9 cellular contexts compared by ENCODE assay signal in the genomic region with DNA sequence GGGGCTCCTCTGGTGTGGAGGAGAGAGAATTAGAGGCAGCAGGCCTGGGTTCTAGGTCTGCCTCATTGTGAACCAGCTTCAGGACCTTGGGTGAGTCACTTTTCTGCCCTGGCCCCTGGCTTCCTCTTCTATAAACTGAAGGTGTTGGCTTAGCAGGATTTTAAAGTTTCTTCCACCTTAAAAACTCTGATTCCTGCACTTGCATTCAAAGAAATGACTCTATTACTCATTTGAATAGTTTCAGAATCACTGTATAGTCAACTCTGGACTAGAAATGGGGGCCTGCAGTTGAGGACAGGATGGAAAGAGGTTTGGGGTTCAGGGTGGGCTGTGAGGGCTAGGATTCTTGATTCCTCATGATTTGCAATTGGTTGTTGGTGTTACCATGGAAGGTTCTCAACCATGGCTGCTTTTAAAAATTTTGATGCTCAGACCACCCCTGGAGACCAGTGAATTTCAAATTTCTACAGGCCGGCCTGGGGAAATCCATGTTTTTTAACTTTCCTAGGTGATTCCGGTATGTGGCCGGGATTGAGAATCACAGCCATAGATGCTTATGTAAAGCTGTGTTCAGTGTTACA. TPM values are rescaled to one million over a fixed set of nuclear protein-coding genes. Genes with fewer than 3 reads are reported as not detected.
A peak's percentile ranks its signal among the peaks of the same experiment; 100 is the strongest.
DNase-seq lines count a peak whose midpoint lies in the region; ATAC-seq and TF ChIP-seq lines count a peak whose summit lies in the region.
"Had no signal": no experiment of that assay in that cellular context is flagged by ENCODE, and none has a peak within 500 bp of the region (broad histone marks: within the 10 kb centered on the region; RNA-seq: fewer than 3 reads in every experiment).

No MANE protein-coding gene starts in this region.

- H3K4me3 Mint-ChIP-seq in T-cell: peak overlapping the region; percentile 43 to 76 (median 74)
- no peak overlapping the region for H3K4me3 Mint-ChIP-seq in mesothelial cell of epicardium

- no peak for TF ChIP-seq RAD21 in HCT116 (IDR thresholded peaks at IDR 0.05; ENCODE audit: low read depth)

- H3K27ac ChIP-seq in HCT116 (ENCODE audit: low read depth, low read length): no peak overlapping the region

- H3K9me3 ChIP-seq in HCT116 (ENCODE audit: control insufficient read depth in 1 of 2, insufficient read depth in 1 of 2, low read depth in 1 of 2, low read length in 2 of 2): no peaks in the 10 kb centered on the region

- H3K27ac Mint-ChIP-seq in T-cell (peak overlapping the region; percentile 79 to 97), mesothelial cell of epicardium (peak overlapping the region; percentile 16)

- H2AFZ ChIP-seq in HCT116 (ENCODE audit: low read depth, low read length, poor library complexity, severe bottlenecking): no peak overlapping the region

- DNase-seq in HCT116 (ENCODE audit: low read depth, low spot score) (no peak), T-cell (no peak), mesothelial cell of epicardium (ENCODE audit: low spot score in 2 of 2, unreplicated experiment in 2 of 2) (no peak), medulla oblongata (ENCODE audit: extremely low spot score) (no peak), COLO829 (ENCODE audit: low spot score) (no peak), NCI-H2196 treated with DMSO at 0.1 percent for 48 hours (lab: John Stamatoyannopoulos, UW; ENCODE audit: unreplicated experiment) (no peak)
- DNase-seq: NCI-H1694 treated with DMSO at 0.1 percent for 48 hours had no signal

- peak; percentile 26 for ATAC-seq in GM18498 (IDR thresholded peaks at IDR 0.05; ENCODE audit: unreplicated experiment)
- no peak for ATAC-seq in HCT116
- ATAC-seq in T-cell (replicated peaks in 1 of 4): peak in 1 of 4 experiments; percentile 10
- no peak for ATAC-seq in GM18909 (IDR thresholded peaks at IDR 0.05; ENCODE audit: poor library complexity, unreplicated experiment)

- H3K4me1 ChIP-seq in HCT116 (ENCODE audit: control insufficient read depth in 1 of 2, insufficient read depth in 2 of 2, low read length in 2 of 2): peaks cover 74 to 97% of the 10 kb centered on the region in 2 experiments

- H3K36me3 ChIP-seq in HCT116 (ENCODE audit: control insufficient read depth in 1 of 2, insufficient read depth in 2 of 2, low read length in 2 of 2): peaks cover 0 to 29% of the 10 kb centered on the region in 2 experiments; a peak in 1 of 4 replicates

- BruUV-seq in HCT116 (replicated peaks; lab: Mats Ljungman, UMichigan): no TSS peak

- POLR2A ChIA-PET in HCT116 (lab: Charles Lee) (no interaction called here), T-cell (lab: Charles Lee) (no interaction called here)

- TF ChIP-seq POLR2A in HCT116 (IDR thresholded peaks at IDR 0.05; ENCODE audit: borderline replicate concordance, extremely low read depth, insufficient read depth, insufficient read length): no peak

- H3K4me1 Mint-ChIP-seq in T-cell (peaks cover 86 to 99% (median 97%) of the 10 kb centered on the region in 3 donors), mesothelial cell of epicardium (peaks cover 79% of the 10 kb centered on the region)

- CTCF ChIA-PET in HCT116 (lab: Charles Lee) (no interaction called here), T-cell (lab: Charles Lee) (interaction anchor here in 1 of 2 donors (1.1 kb wide), 1 partner anchor 36 kb away, joined by 3 read pairs; no protein-coding TSS in a partner anchor)

- H3K9me2 ChIP-seq in HCT116 (ENCODE audit: insufficient read depth): no peaks in the 10 kb centered on the region

- H3K9me3 Mint-ChIP-seq in T-cell: no peaks in the 10 kb centered on the region
- H3K9me3 Mint-ChIP-seq in mesothelial cell of epicardium: no peaks in the 10 kb centered on the region

- no peaks in the 10 kb centered on the region for H3K27me3 ChIP-seq in HCT116 (ENCODE audit: insufficient read depth, low read length)

- intact Hi-C loops in HCT116 (cut with micrococcal nuclease): no loop called here

- H3K36me3 Mint-ChIP-seq in T-cell (peaks cover 15% of the 10 kb centered on the region), mesothelial cell of epicardium (peaks cover 10% of the 10 kb centered on the region)

- H3K27me3 Mint-ChIP-seq in T-cell (no peaks in the 10 kb centered on the region), mesothelial cell of epicardium (ENCODE audit: low read depth) (no peaks in the 10 kb centered on the region)

- RAD21 ChIA-PET in HCT116 (lab: Charles Lee; ENCODE audit: low non-redundant PET in 1 of 2, low total read pairs in 2 of 2, uncharacterized antibody in 2 of 2, unreplicated experiment in 2 of 2): no interaction called here

- no peak overlapping the region for H3K4me3 ChIP-seq in HCT116 (replicated peaks in 1 of 2; ENCODE audit: low read depth in 1 of 2, low read length in 2 of 2)

- H4K20me1 ChIP-seq in HCT116 (ENCODE audit: insufficient read depth): peaks cover 4% of the 10 kb centered on the region; the same call in 1 of the 2 replicates

- peak overlapping the region; percentile 15 for H3K4me2 ChIP-seq in HCT116 (ENCODE audit: low read length)

- TF ChIP-seq CTCF in HCT116 (IDR thresholded peaks at IDR 0.05 in 2 of 3, conservative IDR thresholded peaks at IDR 0.05 in 1 of 3; ENCODE audit: borderline replicate concordance in 1 of 3, insufficient read depth in 1 of 3, low read depth in 2 of 3, low read length in 2 of 3): no peak
- TF ChIP-seq CTCF in mesothelial cell of epicardium (IDR thresholded peaks at IDR 0.05; ENCODE audit: unreplicated experiment): no peak

- peak overlapping the region; percentile 30 for H3K9ac ChIP-seq in HCT116 (ENCODE audit: low read length)

- peaks cover 97% of the 10 kb centered on the region for H3K79me2 ChIP-seq in HCT116 (ENCODE audit: insufficient read depth, low read length)

TF ChIP-seq in HCT116, 20 proteins besides CTCF, POLR2A, EP300 and RAD21 (continues in another document):
- TF ChIP-seq JUND (IDR thresholded peaks at IDR 0.05) (no peak), POLR2AphosphoS5 (IDR thresholded peaks at IDR 0.05; ENCODE audit: low read depth, low read length) (no peak), CBX3 (IDR thresholded peaks at IDR 0.05; ENCODE audit: low read depth) (no peak), TCF7L2 (IDR thresholded peaks at IDR 0.05; ENCODE audit: borderline replicate concordance, extremely low read depth, insufficient read depth, insufficient read length) (no peak), MAX (IDR thresholded peaks at IDR 0.05) (no peak), EZH2phosphoT487 (IDR thresholded peaks at IDR 0.05; ENCODE audit: borderline replicate concordance) (no peak), ATF3 (IDR thresholded peaks at IDR 0.05) (no peak), CEBPB (IDR thresholded peaks at IDR 0.05; ENCODE audit: low read depth) (no peak), ELF1 (IDR thresholded peaks at IDR 0.05; ENCODE audit: borderline replicate concordance, low read depth) (no peak), EZH2 (IDR thresholded peaks at IDR 0.05) (no peak), FOSL1 (IDR thresholded peaks at IDR 0.05; ENCODE audit: low read depth) (no peak), SRF (IDR thresholded peaks at IDR 0.05; ENCODE audit: low read depth) (no peak), ZFX (IDR thresholded peaks at IDR 0.05) (no peak), SIN3A (IDR thresholded peaks at IDR 0.05; ENCODE audit: low read depth) (no peak)
- TF ChIP-seq, protein P1, sequence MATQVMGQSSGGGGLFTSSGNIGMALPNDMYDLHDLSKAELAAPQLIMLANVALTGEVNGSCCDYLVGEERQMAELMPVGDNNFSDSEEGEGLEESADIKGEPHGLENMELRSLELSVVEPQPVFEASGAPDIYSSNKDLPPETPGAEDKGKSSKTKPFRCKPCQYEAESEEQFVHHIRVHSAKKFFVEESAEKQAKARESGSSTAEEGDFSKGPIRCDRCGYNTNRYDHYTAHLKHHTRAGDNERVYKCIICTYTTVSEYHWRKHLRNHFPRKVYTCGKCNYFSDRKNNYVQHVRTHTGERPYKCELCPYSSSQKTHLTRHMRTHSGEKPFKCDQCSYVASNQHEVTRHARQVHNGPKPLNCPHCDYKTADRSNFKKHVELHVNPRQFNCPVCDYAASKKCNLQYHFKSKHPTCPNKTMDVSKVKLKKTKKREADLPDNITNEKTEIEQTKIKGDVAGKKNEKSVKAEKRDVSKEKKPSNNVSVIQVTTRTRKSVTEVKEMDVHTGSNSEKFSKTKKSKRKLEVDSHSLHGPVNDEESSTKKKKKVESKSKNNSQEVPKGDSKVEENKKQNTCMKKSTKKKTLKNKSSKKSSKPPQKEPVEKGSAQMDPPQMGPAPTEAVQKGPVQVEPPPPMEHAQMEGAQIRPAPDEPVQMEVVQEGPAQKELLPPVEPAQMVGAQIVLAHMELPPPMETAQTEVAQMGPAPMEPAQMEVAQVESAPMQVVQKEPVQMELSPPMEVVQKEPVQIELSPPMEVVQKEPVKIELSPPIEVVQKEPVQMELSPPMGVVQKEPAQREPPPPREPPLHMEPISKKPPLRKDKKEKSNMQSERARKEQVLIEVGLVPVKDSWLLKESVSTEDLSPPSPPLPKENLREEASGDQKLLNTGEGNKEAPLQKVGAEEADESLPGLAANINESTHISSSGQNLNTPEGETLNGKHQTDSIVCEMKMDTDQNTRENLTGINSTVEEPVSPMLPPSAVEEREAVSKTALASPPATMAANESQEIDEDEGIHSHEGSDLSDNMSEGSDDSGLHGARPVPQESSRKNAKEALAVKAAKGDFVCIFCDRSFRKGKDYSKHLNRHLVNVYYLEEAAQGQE (IDR thresholded peaks at IDR 0.05; ENCODE audit: low read depth): no peak

RNA-seq across cellular contexts. Expression of gene SMAD3, which starts 19.9 kb away (rescaled TPM):
- total RNA-seq in HCT116 (2021; ENCODE audit: unreplicated experiment) (89.2 TPM), T-cell (100 to 1,000 TPM in 3 of 5 donors, 10 to 100 TPM in 2; 55.4 to 159 (median 110) TPM), mesothelial cell of epicardium (89.9 to 96.2 TPM (median 90.7 TPM) in 3 replicates)
- 54.4 and 57.6 TPM in 2 replicates for polyA plus RNA-seq in HCT116 (2012)
